In the genomic region with DNA sequence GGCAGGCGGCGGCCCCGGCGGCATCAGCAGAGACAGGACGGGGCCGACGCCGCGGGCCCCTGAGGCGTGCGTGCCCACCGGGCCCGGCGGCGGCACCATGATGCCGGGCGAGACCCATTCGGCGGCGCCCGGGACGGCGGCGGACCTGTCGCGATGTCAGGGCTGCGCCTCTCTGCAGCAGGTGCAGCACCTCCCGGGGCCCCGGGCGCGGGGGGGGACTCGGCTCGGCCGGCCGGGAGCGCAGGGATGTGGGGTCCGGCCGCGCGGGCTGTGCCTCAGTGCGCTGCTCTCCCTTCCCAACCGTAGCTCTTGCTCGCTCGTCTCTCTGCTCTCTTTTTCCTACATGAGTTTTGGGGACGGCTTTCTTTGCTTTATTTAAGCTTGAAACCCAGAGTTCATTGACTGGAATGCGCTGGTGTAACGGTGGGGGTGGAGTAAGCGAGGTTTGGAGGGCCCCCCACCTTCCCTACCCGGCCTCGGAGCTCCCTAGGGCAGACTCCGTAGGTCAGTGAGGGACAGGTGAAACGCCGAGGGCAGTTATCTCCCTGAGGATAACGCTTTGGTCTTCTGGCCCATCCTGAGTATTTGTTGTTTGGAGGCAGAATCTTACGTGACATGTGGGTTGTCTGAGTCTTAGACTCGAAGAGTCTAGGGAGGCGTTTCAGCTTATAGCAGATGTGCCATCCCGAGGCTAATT, we compare ENCODE assay signal across 8 cellular contexts. TPM values are rescaled to one million over a fixed set of nuclear protein-coding genes. Genes with fewer than 3 reads are reported as not detected.
DNase-seq lines count a peak whose midpoint lies in the region; ATAC-seq, FAIRE-seq and TF ChIP-seq lines count a peak whose summit lies in the region.

No MANE protein-coding gene starts in this region.

- H3K27ac Mint-ChIP-seq in IgD-negative memory B cell: peak overlapping the region in 2 of 3 donors; percentile 98 to 99
- no peak overlapping the region for H3K27ac Mint-ChIP-seq in type B pancreatic cell

- DNase-seq in ELR (ENCODE audit: low read depth) (peak; percentile 24), GM12878 (ENCODE audit: low read depth, low spot score) (no peak), lower lobe of right lung (no peak), type B pancreatic cell (ENCODE audit: extremely low spot score, unreplicated experiment) (no peak), urothelium cell line (ENCODE audit: low spot score) (no peak), NOMO-1 (lab: John Stamatoyannopoulos, UW; ENCODE audit: unreplicated experiment in 2 of 2) (no peak)

- peak overlapping the region; percentile 94 for H3K27ac ChIP-seq in GM12878 (ENCODE audit: control insufficient read depth, insufficient read depth)
- H3K27ac ChIP-seq in lower lobe of right lung: peak overlapping the region; percentile 98

- BruUV-seq in GM12878 (replicated peaks; lab: Mats Ljungman, UMichigan): no TSS peak

- H3K36me3 Mint-ChIP-seq in IgD-negative memory B cell: peaks cover 2% of the 10 kb centered on the region
- no peaks in the 10 kb centered on the region for H3K36me3 Mint-ChIP-seq in type B pancreatic cell

- H4K20me1 ChIP-seq in GM12878 (ENCODE audit: control insufficient read depth, insufficient read depth): peaks cover 2% of the 10 kb centered on the region; the same call in 1 of the 2 replicates

- TF ChIP-seq CTCF in GM12878 (IDR thresholded peaks at IDR 0.05 in 2 of 3, conservative IDR thresholded peaks at IDR 0.05 in 1 of 3; ENCODE audit: control insufficient read depth in 2 of 3, extremely low read depth in 1 of 3, insufficient read depth in 1 of 3, low read depth in 3 of 3, low read length in 3 of 3) (no peak), lower lobe of right lung (IDR thresholded peaks at IDR 0.05) (no peak), type B pancreatic cell (conservative IDR thresholded peaks at IDR 0.05) (no peak)

- RAD21 ChIA-PET in GM12878 (lab: Charles Lee; ENCODE audit: unreplicated experiment): interaction anchor here (1.2 kb wide), 1 partner anchor 72 kb away, joined by 3 read pairs; no protein-coding TSS in a partner anchor

- intact Hi-C loops in GM12878 (cut with micrococcal nuclease; ENCODE audit: unreplicated experiment) (loop anchor here (5.0 kb wide), 1 partner anchor 329 kb away; no protein-coding TSS in a partner anchor), lower lobe of right lung (cut with DNase I) (no loop called here)

- H3K9ac ChIP-seq in GM12878 (ENCODE audit: control insufficient read depth, insufficient read depth, low read length): peak overlapping the region; percentile 89

- H3K4me1 Mint-ChIP-seq in IgD-negative memory B cell: peaks cover 18 to 27% (median 20%) of the 10 kb centered on the region in 3 donors
- H3K4me1 Mint-ChIP-seq in type B pancreatic cell (ENCODE audit: unreplicated experiment): peaks cover 19% of the 10 kb centered on the region

- SMC1A ChIA-PET in GM12878 (lab: Charles Lee; ENCODE audit: uncharacterized antibody, unreplicated experiment): interaction anchor here (0.6 to 1.9 kb wide), 4 partner anchors 10 to 377 kb away, joined by 3 to 5 read pairs (median 4); no protein-coding TSS in a partner anchor

- H3K4me2 ChIP-seq in GM12878 (ENCODE audit: control insufficient read depth, insufficient read depth): peak overlapping the region; percentile 92

- H3K9me3 Mint-ChIP-seq in IgD-negative memory B cell (no peaks in the 10 kb centered on the region), type B pancreatic cell (no peaks in the 10 kb centered on the region)

- POLR2A ChIA-PET in GM12878 (lab: Charles Lee): interaction anchor here (0.6 to 0.8 kb wide), 2 partner anchors 14 to 46 kb away, joined by 3 read pairs; no protein-coding TSS in a partner anchor

- ATAC-seq in GM21528 (IDR thresholded peaks at IDR 0.05; ENCODE audit: low FRiP score, unreplicated experiment): peak; percentile 16
- peak; percentile 19 for ATAC-seq in GM12878
- peak in 1 of 2 donors; percentile 28 for ATAC-seq in lower lobe of right lung

- in situ Hi-C loops in GM12878 (cut with MboI): loop anchor here (5.0 kb wide), 1 partner anchor 281 kb away; the partner anchor contains the start of gene ADAMTS16

- no peak for FAIRE-seq in GM12878 (lab: Jason Lieb, UNC)
- no peak for FAIRE-seq in urothelium cell line (lab: Jason Lieb, UNC)

- peak overlapping the region in 1 of 4 donors; percentile 96 for H3K4me3 Mint-ChIP-seq in IgD-negative memory B cell
- H3K4me3 Mint-ChIP-seq in type B pancreatic cell: peak overlapping the region; percentile 64

- under 1% methylated on average over 54 of the region's 58 CpGs for WGBS in GM12878 (ENCODE audit: insufficient coverage, insufficient replicate concordance, low lambda C conversion rate, missing lambda C conversion rate)

- no peaks in the 10 kb centered on the region; a peak in 1 of 4 replicates for H3K36me3 ChIP-seq in GM12878 (ENCODE audit: control insufficient read depth in 2 of 2, insufficient read depth in 2 of 2, low read length in 1 of 2)
- no peaks in the 10 kb centered on the region for H3K36me3 ChIP-seq in lower lobe of right lung

- H3K4me3 ChIP-seq in GM12878 (peak overlapping the region; percentile 91), lower lobe of right lung (peak overlapping the region; percentile 99)

- no peak for TF ChIP-seq RAD21 in GM12878 (IDR thresholded peaks at IDR 0.05; ENCODE audit: insufficient read depth, low read depth, low read length)

- no peak for TF ChIP-seq POLR2A in GM12878 (IDR thresholded peaks at IDR 0.05; ENCODE audit: low read depth, low read length)

- H3K27me3 Mint-ChIP-seq in IgD-negative memory B cell (no peaks in the 10 kb centered on the region), type B pancreatic cell (no peaks in the 10 kb centered on the region)

- peaks cover 27% of the 10 kb centered on the region for H3K4me1 ChIP-seq in GM12878 (ENCODE audit: control insufficient read depth, insufficient read depth, low read length)
- H3K4me1 ChIP-seq in lower lobe of right lung: peaks cover 47% of the 10 kb centered on the region

- CTCF ChIA-PET in GM12878 (lab: Yijun Ruan, JAX): interaction anchor here (0.6 to 4.5 kb wide), 3 partner anchors 376 to 544 kb away, joined by 3 to 31 read pairs (median 7); no protein-coding TSS in a partner anchor

- H3K27me3 ChIP-seq in GM12878 (replicated peaks in 1 of 2; ENCODE audit: control insufficient read depth in 2 of 2, insufficient read depth in 2 of 2, low read length in 1 of 2): no peaks in the 10 kb centered on the region
- H3K27me3 ChIP-seq in lower lobe of right lung (ENCODE audit: low read depth): no peaks in the 10 kb centered on the region

- peaks cover 53% of the 10 kb centered on the region for H3K79me2 ChIP-seq in GM12878 (ENCODE audit: control insufficient read depth, insufficient read depth, low read length)

- no peaks in the 10 kb centered on the region; the same call in 2 of the 3 replicates for H3K9me3 ChIP-seq in GM12878 (replicated peaks; ENCODE audit: control insufficient read depth, insufficient read depth, low read length)
- no peaks in the 10 kb centered on the region for H3K9me3 ChIP-seq in lower lobe of right lung

- TF ChIP-seq EP300 in GM12878 (IDR thresholded peaks at IDR 0.05; ENCODE audit: borderline replicate concordance in 1 of 2, control insufficient read depth in 1 of 2, low read depth in 2 of 2, low read length in 2 of 2): no peak

- peak overlapping the region; percentile 59 for H2AFZ ChIP-seq in GM12878 (ENCODE audit: control insufficient read depth, low read depth, low read length)

TF ChIP-seq in GM12878, 131 proteins besides CTCF, POLR2A, EP300 and RAD21 (continues in another document):
- no peak for TF ChIP-seq CHD2 (IDR thresholded peaks at IDR 0.05; ENCODE audit: borderline replicate concordance, low read depth, low read length)
- no peak for TF ChIP-seq POLR2AphosphoS5 (IDR thresholded peaks at IDR 0.05; ENCODE audit: low read length)

RNA-seq across cellular contexts. Expression of gene ICE1, which starts 0.5 kb away (rescaled TPM):
- polyA plus RNA-seq in IgD-negative memory B cell (20.9 TPM), GM12878 (2011; rRNA removed) (16.1 and 22.0 TPM in 2 replicates), GM12878 (2014; fragmentation: Illumina TruSeq; extraction: Trizol) (27.9 and 31.6 TPM in 2 replicates), GM12878 (2014; fragmentation: Nextera tagmentation; extraction: Ambion mirVana) (1 to 10 TPM; 3.8 to 5.5 TPM), GM12878 (2014; rRNA removed) (17.1 and 17.4 TPM in 2 replicates), GM12878 (2016; fragmentation: Nextera tagmentation; extraction: Ambion mirVana) (10 to 100 TPM; 19.0 to 20.3 TPM)
- total RNA-seq in GM12878 (2013; cell fraction: nucleolus; rRNA removed): 67.5 and 70.9 TPM in 2 replicates
- total RNA-seq in GM12878 (2014; rRNA removed) (18.8 and 22.2 TPM in 2 replicates), GM12878 (2014; rRNA removed; fragmentation: Illumina TruSeq; extraction: Trizol) (31.4 and 32.5 TPM in 2 replicates), GM12878 (2021) (24.4 and 26.9 TPM in 2 replicates), lower lobe of right lung (28.1 TPM), type B pancreatic cell (ENCODE audit: low replicate concordance) (32.0 and 37.8 TPM in 2 replicates)
- polyA plus RNA-seq in GM12878 (2011; ENCODE audit: low read depth): 6.3 TPM
- 8.8 and 9.3 TPM in 2 replicates for polyA plus RNA-seq in GM12878 (2011; cell fraction: cytosol; rRNA removed)
- 22.5 and 23.0 TPM in 2 replicates for polyA plus RNA-seq in GM12878 (2011; cell fraction: nucleus; rRNA removed)
- polyA plus RNA-seq in GM12878 (2012): 8.3 and 10.2 TPM in 2 replicates
- polyA minus RNA-seq in GM12878 (2011; rRNA and poly(A)+ RNA removed): 32.2 and 34.7 TPM in 2 replicates
- 9.4 and 13.0 TPM in 2 replicates for polyA minus RNA-seq in GM12878 (2011; cell fraction: cytosol; rRNA and poly(A)+ RNA removed)
- polyA minus RNA-seq in GM12878 (2011; cell fraction: nucleus; rRNA and poly(A)+ RNA removed): 36.1 and 53.6 TPM in 2 replicates
